ENCODE assay signal across 8 cellular contexts in genomic region chr11:831951-832528, GRCh38. TPM values are rescaled to one million over a fixed set of nuclear protein-coding genes. Genes with fewer than 3 reads are reported as not detected.
DNase-seq lines count a peak whose midpoint lies in the region; ATAC-seq and TF ChIP-seq lines count a peak whose summit lies in the region.

No MANE protein-coding gene starts in this region.

- POLR2A ChIA-PET in MCF 10A (lab: Yijun Ruan, JAX): interaction anchor here (0.5 to 11.4 kb wide), 10 partner anchors 7 to 296 kb away, joined by 3 to 274 read pairs (median 4); partner anchors contain the start of genes AP2A2, HRAS, PNPLA2 and POLR2L

- H3K27me3 ChIP-seq in mucosa of rectum (ENCODE audit: control insufficient read depth in 2 of 2, insufficient read depth in 2 of 2, low read length in 2 of 2): no peaks in the 10 kb centered on the region

- peaks cover 45% of the 10 kb centered on the region for H3K4me1 Mint-ChIP-seq in stimulated activated naive CD8-positive, alpha-beta T cell treated with anti-CD3 and anti-CD28 coated beads, Interleukin-15, Interleukin-2, amounts not matched to agents 100 ng/mL and 50 ng/mL, for 24 hours (ENCODE audit: low read depth)
- peaks cover 17% of the 10 kb centered on the region for H3K4me1 Mint-ChIP-seq in MCF 10A (ENCODE audit: insufficient read depth, unreplicated experiment)

- H3K9me3 Mint-ChIP-seq in stimulated activated naive CD8-positive, alpha-beta T cell treated with anti-CD3 and anti-CD28 coated beads, Interleukin-15, Interleukin-2, amounts not matched to agents 100 ng/mL and 50 ng/mL, for 24 hours: no peaks in the 10 kb centered on the region
- H3K9me3 Mint-ChIP-seq in MCF 10A (ENCODE audit: unreplicated experiment): no peaks in the 10 kb centered on the region

- ATAC-seq in stimulated activated naive CD8-positive, alpha-beta T cell treated with anti-CD3 and anti-CD28 coated beads, Interleukin-15, Interleukin-2, amounts not matched to agents 100 U/mL and 50 U/mL, for 24 hours: no peak
- ATAC-seq in HG02970 (IDR thresholded peaks at IDR 0.05; ENCODE audit: low FRiP score, unreplicated experiment): no peak
- no peak for ATAC-seq in HG03280 (IDR thresholded peaks at IDR 0.05; ENCODE audit: unreplicated experiment)
- no peak for ATAC-seq in GM21447 (IDR thresholded peaks at IDR 0.05; ENCODE audit: unreplicated experiment)

- H3K36me3 Mint-ChIP-seq in stimulated activated naive CD8-positive, alpha-beta T cell treated with anti-CD3 and anti-CD28 coated beads, Interleukin-15, Interleukin-2, amounts not matched to agents 100 ng/mL and 50 ng/mL, for 24 hours (ENCODE audit: low read depth): no peaks in the 10 kb centered on the region
- H3K36me3 Mint-ChIP-seq in MCF 10A (ENCODE audit: insufficient read depth, unreplicated experiment): peaks cover 34% of the 10 kb centered on the region

- DNase-seq in stimulated activated naive CD8-positive, alpha-beta T cell treated with anti-CD3 and anti-CD28 coated beads, Interleukin-15, Interleukin-2, amounts not matched to agents 100 U/mL and 50 U/mL, for 24 hours: no peak
- DNase-seq in MCF 10A (ENCODE audit: unreplicated experiment) (no peak), GOT3 (lab: John Stamatoyannopoulos, UW) (no peak)

- H3K36me3 ChIP-seq in mucosa of rectum (ENCODE audit: control insufficient read depth in 2 of 2, insufficient read depth in 2 of 2, low read length in 2 of 2): peaks cover 6 to 10% of the 10 kb centered on the region in 2 donors

- H3K9ac ChIP-seq in mucosa of rectum (ENCODE audit: low read depth in 1 of 2, low read length in 2 of 2): peak overlapping the region; percentile 70 to 82

- H3K4me3 ChIP-seq in mucosa of rectum (ENCODE audit: low read length in 2 of 2): peak overlapping the region; percentile 52 to 65

- H3K4me1 ChIP-seq in mucosa of rectum (ENCODE audit: control insufficient read depth in 2 of 2, insufficient read depth in 2 of 2, low read length in 2 of 2): peaks cover 67 to 71% of the 10 kb centered on the region in 2 donors

- H3K27ac ChIP-seq in mucosa of rectum (ENCODE audit: low read depth in 2 of 2, low read length in 2 of 2): peak overlapping the region; percentile 64 to 93

- CTCF ChIA-PET in MCF 10A (lab: Yijun Ruan, JAX): no interaction called here

- intact Hi-C loops in MCF 10A (cut with micrococcal nuclease): no loop called here

- H3K27ac Mint-ChIP-seq in stimulated activated naive CD8-positive, alpha-beta T cell treated with anti-CD3 and anti-CD28 coated beads, Interleukin-15, Interleukin-2, amounts not matched to agents 100 ng/mL and 50 ng/mL, for 24 hours: no peak overlapping the region
- no peak overlapping the region for H3K27ac Mint-ChIP-seq in MCF 10A (ENCODE audit: low read depth, unreplicated experiment)

- peak overlapping the region; percentile 45 for H3K4me3 Mint-ChIP-seq in stimulated activated naive CD8-positive, alpha-beta T cell treated with anti-CD3 and anti-CD28 coated beads, Interleukin-15, Interleukin-2, amounts not matched to agents 100 ng/mL and 50 ng/mL, for 24 hours
- peak overlapping the region; percentile 81 for H3K4me3 Mint-ChIP-seq in MCF 10A (ENCODE audit: unreplicated experiment)

- no peaks in the 10 kb centered on the region for H3K9me3 ChIP-seq in mucosa of rectum (ENCODE audit: control insufficient read depth in 2 of 2, low read length in 2 of 2)

- TF ChIP-seq CTCF in MCF 10A (IDR thresholded peaks at IDR 0.05; ENCODE audit: unreplicated experiment): no peak

- no TSS peak for BruUV-seq in MCF 10A (replicated peaks; lab: Mats Ljungman, UMichigan)

- H3K27me3 Mint-ChIP-seq in stimulated activated naive CD8-positive, alpha-beta T cell treated with anti-CD3 and anti-CD28 coated beads, Interleukin-15, Interleukin-2, amounts not matched to agents 100 ng/mL and 50 ng/mL, for 24 hours: peaks cover 31% of the 10 kb centered on the region
- no peaks in the 10 kb centered on the region for H3K27me3 Mint-ChIP-seq in MCF 10A (ENCODE audit: insufficient read depth, unreplicated experiment)

RNA-seq across cellular contexts. Expression of gene CD151, which starts 0.7 kb away (rescaled TPM):
- 404 and 412 TPM in 2 replicates for total RNA-seq in MCF 10A (2022)

RNA-seq across cellular contexts. Expression of gene CRACR2B, which starts 4.3 kb away (rescaled TPM):
- total RNA-seq in MCF 10A (2022): 1.2 and 1.9 TPM in 2 replicates

RNA-seq across cellular contexts. Expression of gene POLR2L, which starts 10.3 kb away (rescaled TPM):
- 96.9 and 118 TPM in 2 replicates for total RNA-seq in MCF 10A (2022)

RNA-seq across cellular contexts. Expression of gene TSPAN4, which starts 10.6 kb away (rescaled TPM):
- total RNA-seq in MCF 10A (2022): 118 and 148 TPM in 2 replicates

RNA-seq across cellular contexts. Expression of gene PNPLA2, which starts 13.3 kb away (rescaled TPM):
- 100 and 112 TPM in 2 replicates for total RNA-seq in MCF 10A (2022)
